Comparison of ENCODE assay signal across 13 cellular contexts in genomic region chr2:197090713-197091367, GRCh38.
DNase-seq lines count a peak whose midpoint lies in the region; ATAC-seq and TF ChIP-seq lines count a peak whose summit lies in the region.
"Had no signal": no experiment of that assay in that cellular context is flagged by ENCODE, and none has a peak within 500 bp of the region (broad histone marks: within the 10 kb centered on the region; RNA-seq: fewer than 3 reads in every experiment).

No MANE protein-coding gene starts in this region.

- CTCF ChIA-PET in CD8-positive, alpha-beta T cell (lab: Charles Lee) = interaction anchor here (0.6 to 1.9 kb wide), 3 partner anchors 15 to 78 kb away, joined by 3 to 7 read pairs (median 3); no protein-coding TSS in a partner anchor
- CTCF ChIA-PET in activated CD8-positive, alpha-beta T cell treated with anti-CD3 and anti-CD28 coated beads for 36 hours (lab: Charles Lee) = interaction anchor here (1.1 to 1.8 kb wide), 4 partner anchors 8 to 58 kb away, joined by 3 to 7 read pairs (median 5); no protein-coding TSS in a partner anchor

- DNase-seq in CD8-positive, alpha-beta T cell = no peak
- peak; percentile 41 for DNase-seq in HT-29 (ENCODE audit: low spot score)
- no peak for DNase-seq in activated CD8-positive, alpha-beta T cell treated with anti-CD3 and anti-CD28 coated beads for 36 hours
- no peak for DNase-seq in NCI-H69 (lab: John Stamatoyannopoulos, UW)
- DNase-seq in activated naive CD4-positive, alpha-beta T cell treated with Interleukin-2 at 50 U/mL for 16 hours = no peak
- DNase-seq: glutamatergic neuron, NCI-H1092 treated with DMSO at 0.1 percent for 48 hours, NCI-H774, nephron progenitor cell had no signal

- H3K36me3 ChIP-seq in CD8-positive, alpha-beta T cell (ENCODE audit: insufficient read depth, low read length) = peaks cover 49% of the 10 kb centered on the region

- no peaks in the 10 kb centered on the region for H3K27me3 ChIP-seq in CD8-positive, alpha-beta T cell (ENCODE audit: insufficient read depth, low read length)

- no peaks in the 10 kb centered on the region for H3K4me1 ChIP-seq in CD8-positive, alpha-beta T cell (ENCODE audit: insufficient read depth, low read length)

- H3K9me3 ChIP-seq in CD8-positive, alpha-beta T cell (ENCODE audit: low read length) = no peaks in the 10 kb centered on the region

- H3K27ac ChIP-seq in CD8-positive, alpha-beta T cell (ENCODE audit: low read depth, low read length) = no peak overlapping the region
- H3K27ac ChIP-seq: epithelial cell of prostate had no signal

- peaks cover 26% of the 10 kb centered on the region for H3K4me1 Mint-ChIP-seq in CD8-positive, alpha-beta T cell (ENCODE audit: low read depth)
- peaks cover 12% of the 10 kb centered on the region for H3K4me1 Mint-ChIP-seq in activated CD8-positive, alpha-beta T cell treated with anti-CD3 and anti-CD28 coated beads for 36 hours (ENCODE audit: low read depth)
- peaks cover 54% of the 10 kb centered on the region for H3K4me1 Mint-ChIP-seq in nephron

- TF ChIP-seq CTCF in CD8-positive, alpha-beta T cell (IDR thresholded peaks at IDR 0.05) = no peak
- TF ChIP-seq CTCF in activated CD8-positive, alpha-beta T cell treated with anti-CD3 and anti-CD28 coated beads for 36 hours (IDR thresholded peaks at IDR 0.05) = no peak
- TF ChIP-seq CTCF in nephron (IDR thresholded peaks at IDR 0.05; ENCODE audit: unreplicated experiment in 3 of 3) = no peak

- ATAC-seq in CD8-positive, alpha-beta T cell = no peak
- no peak for ATAC-seq in activated CD8-positive, alpha-beta T cell treated with anti-CD3 and anti-CD28 coated beads for 36 hours
- no peak for ATAC-seq in HG02763 (IDR thresholded peaks at IDR 0.05; ENCODE audit: unreplicated experiment)

- peak overlapping the region; percentile 81 for H3K27ac Mint-ChIP-seq in CD8-positive, alpha-beta T cell
- peak overlapping the region; percentile 21 for H3K27ac Mint-ChIP-seq in activated CD8-positive, alpha-beta T cell treated with anti-CD3 and anti-CD28 coated beads for 36 hours
- H3K27ac Mint-ChIP-seq in nephron = peak overlapping the region; percentile 86 to 89 (median 87)
- H3K27ac Mint-ChIP-seq: nephron progenitor cell had no signal

- H3K9me3 Mint-ChIP-seq in CD8-positive, alpha-beta T cell = no peaks in the 10 kb centered on the region
- H3K9me3 Mint-ChIP-seq in activated CD8-positive, alpha-beta T cell treated with anti-CD3 and anti-CD28 coated beads for 36 hours = no peaks in the 10 kb centered on the region
- H3K9me3 Mint-ChIP-seq in nephron = no peaks in the 10 kb centered on the region
- H3K9me3 Mint-ChIP-seq: activated naive CD4-positive, alpha-beta T cell treated with anti-CD3 and anti-CD28 coated beads, Interleukin-2, amount 50 U/mL, for 24 hours had no signal

- H3K27me3 Mint-ChIP-seq in CD8-positive, alpha-beta T cell (ENCODE audit: low read depth) = no peaks in the 10 kb centered on the region
- no peaks in the 10 kb centered on the region for H3K27me3 Mint-ChIP-seq in activated CD8-positive, alpha-beta T cell treated with anti-CD3 and anti-CD28 coated beads for 36 hours
- no peaks in the 10 kb centered on the region for H3K27me3 Mint-ChIP-seq in nephron (ENCODE audit: low read depth)
- H3K27me3 Mint-ChIP-seq: activated naive CD4-positive, alpha-beta T cell treated with anti-CD3 and anti-CD28 coated beads, Interleukin-2, amount 50 U/mL, for 24 hours had no signal

- no peak overlapping the region for H3K4me3 ChIP-seq in CD8-positive, alpha-beta T cell (ENCODE audit: low read depth, low read length)

- POLR2A ChIA-PET in CD8-positive, alpha-beta T cell (lab: Charles Lee) = interaction anchor here (0.9 to 1.3 kb wide), 2 partner anchors 11 to 15 kb away, joined by 3 read pairs; no protein-coding TSS in a partner anchor
- POLR2A ChIA-PET in activated CD8-positive, alpha-beta T cell treated with anti-CD3 and anti-CD28 coated beads for 36 hours (lab: Charles Lee) = interaction anchor here (0.6 kb wide), 1 partner anchor 45 kb away, joined by 3 read pairs; no protein-coding TSS in a partner anchor

- peaks cover 84% of the 10 kb centered on the region for H3K36me3 Mint-ChIP-seq in CD8-positive, alpha-beta T cell
- H3K36me3 Mint-ChIP-seq in activated CD8-positive, alpha-beta T cell treated with anti-CD3 and anti-CD28 coated beads for 36 hours (ENCODE audit: low read depth) = peaks cover 42% of the 10 kb centered on the region
- H3K36me3 Mint-ChIP-seq in nephron (ENCODE audit: low read depth) = no peaks in the 10 kb centered on the region

- no peak overlapping the region for H3K4me3 Mint-ChIP-seq in CD8-positive, alpha-beta T cell
- no peak overlapping the region for H3K4me3 Mint-ChIP-seq in activated CD8-positive, alpha-beta T cell treated with anti-CD3 and anti-CD28 coated beads for 36 hours
- peak overlapping the region in 1 of 3 experiments; percentile 16 for H3K4me3 Mint-ChIP-seq in nephron
- H3K4me3 Mint-ChIP-seq: activated naive CD4-positive, alpha-beta T cell treated with anti-CD3 and anti-CD28 coated beads, Interleukin-2, amount 50 U/mL, for 24 hours; nephron progenitor cell had no signal

- intact Hi-C loops in CD8-positive, alpha-beta T cell (cut with DNase I, micrococcal nuclease) = no loop called here
- intact Hi-C loops in activated CD8-positive, alpha-beta T cell treated with anti-CD3 and anti-CD28 coated beads for 36 hours (cut with micrococcal nuclease) = no loop called here

Comparison
In these comparisons a context has a peak if more than half of its experiments do, and no peak if none do; other contexts are left out.
1. H3K27ac Mint-ChIP-seq: peak in every context shown above with its lines; median percentile 87 in nephron; 81 in CD8-positive, alpha-beta T cell; 21 in activated CD8-positive, alpha-beta T cell treated with anti-CD3 and anti-CD28 coated beads for 36 hours.